8 cellular contexts compared by ENCODE assay signal in genomic region chr16:56073508-56073907, GRCh38.
"Had no signal": no experiment of that assay in that cellular context is flagged by ENCODE, and none has a peak within 500 bp of the region (broad histone marks: within the 10 kb centered on the region; RNA-seq: fewer than 3 reads in every experiment).

No MANE protein-coding gene starts in this region.

- H3K27ac ChIP-seq: HL-60, KMS-11 had no signal

- DNase-seq: IMR-90, KBM-7, KG1 had no signal

- H3K9me3 Mint-ChIP-seq: IgD-negative memory B cell had no signal

- H3K4me3 Mint-ChIP-seq: IgD-negative memory B cell had no signal

- H3K4me2 ChIP-seq: KMS-11 had no signal

- H3K9ac ChIP-seq: KMS-11 had no signal

- ATAC-seq: HepG2 had no signal

- FAIRE-seq: HepG2, HTR-8/SVneo had no signal

- H3K27ac Mint-ChIP-seq: IgD-negative memory B cell had no signal
